8 cellular contexts compared by ENCODE assay signal in the genomic region with DNA sequence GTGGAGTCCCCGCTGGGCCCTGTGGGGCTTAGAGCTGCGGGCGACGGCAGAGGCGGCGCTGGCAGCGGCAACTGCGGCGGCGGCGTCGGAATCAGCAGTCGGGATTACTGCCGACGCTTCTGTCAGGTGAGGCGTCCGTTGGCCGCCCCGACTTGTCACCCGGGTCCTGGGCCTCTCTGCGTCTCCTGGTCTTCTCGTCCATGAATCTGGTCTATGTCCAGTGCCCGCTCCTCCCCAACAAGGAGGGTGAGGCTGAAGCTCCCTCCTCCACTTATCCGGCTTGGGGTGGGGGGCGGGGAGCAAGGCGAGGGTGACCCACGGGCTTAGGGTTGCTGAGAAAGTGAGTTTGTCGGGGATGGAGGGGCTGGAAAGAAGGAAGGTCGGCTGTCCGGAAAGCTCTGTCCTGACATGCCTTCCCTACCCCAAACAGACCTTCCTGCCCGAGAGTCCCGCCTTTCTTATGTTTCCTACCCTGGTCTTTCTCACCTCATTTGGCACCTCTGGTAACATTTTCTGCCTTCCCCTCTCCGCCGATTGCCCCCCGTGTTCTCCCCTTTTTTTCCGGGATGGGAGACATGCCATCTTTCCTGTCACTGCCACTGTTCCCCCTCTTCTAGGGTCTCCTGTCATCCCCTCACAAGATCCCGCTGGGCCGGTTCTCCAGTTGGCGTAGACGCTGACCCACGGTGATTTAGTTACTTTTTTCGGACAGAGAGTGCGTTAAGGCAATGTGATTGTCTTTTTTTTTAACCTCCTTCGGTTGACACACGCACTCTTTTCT. TPM values are rescaled to one million over a fixed set of nuclear protein-coding genes. Genes with fewer than 3 reads are reported as not detected.
DNase-seq lines count a peak whose midpoint lies in the region; ATAC-seq and TF ChIP-seq lines count a peak whose summit lies in the region.

No MANE protein-coding gene starts in this region.

- peaks cover 15% of the 10 kb centered on the region for H3K36me3 ChIP-seq in CD8-positive, alpha-beta memory T cell (ENCODE audit: insufficient read depth, low read length)
- peaks cover 0 to 22% of the 10 kb centered on the region in 2 donors for H3K36me3 ChIP-seq in gastrocnemius medialis

- in situ Hi-C loops in gastrocnemius medialis (cut with MboI; ENCODE audit: low sequenced_read_pairs in 4 of 4), result loop anchor here in 2 of 4 donors (10.0 to 25.0 kb wide), 2 partner anchors 85 to 1072 kb away; partner anchors contain the start of genes C3orf38 (in 1 of the 2) and VGLL3 (in 1 of the 2)

- no peak for TF ChIP-seq POLR2A in gastrocnemius medialis (IDR thresholded peaks at IDR 0.05)

- peak in 2 of 5 donors; percentile 1 to 11 for DNase-seq in CD8-positive, alpha-beta memory T cell
- DNase-seq in HS-27A (ENCODE audit: low read depth) (peak; percentile 22), right cardiac atrium (peak in 1 of 3 donors; percentile 47), gastrocnemius medialis (peak in 1 of 2 donors; percentile 15), NCI-H446 treated with DMSO at 0.1 percent for 48 hours (lab: John Stamatoyannopoulos, UW) (no peak)
- no peak for DNase-seq in activated naive CD8-positive, alpha-beta T cell treated with anti-CD3 and anti-CD28 coated beads for 36 hours

- peaks cover 69 to 78% (median 77%) of the 10 kb centered on the region in 3 donors for H3K4me1 Mint-ChIP-seq in CD8-positive, alpha-beta memory T cell
- peaks cover 50% of the 10 kb centered on the region for H3K4me1 Mint-ChIP-seq in activated naive CD8-positive, alpha-beta T cell treated with anti-CD3 and anti-CD28 coated beads for 36 hours

- intact Hi-C loops in right cardiac atrium (cut with DNase I), result loop anchor here in 1 of 4 donors (5.0 kb wide), 1 partner anchor 93 kb away; no protein-coding TSS in a partner anchor
- intact Hi-C loops in gastrocnemius medialis (cut with DNase I; ENCODE audit: low total_unique reads), result loop anchor here (1.0 to 5.0 kb wide), 3 partner anchors 53 to 832 kb away; partner anchors contain the start of gene CHMP2B

- POLR2A ChIA-PET in CD8-positive, alpha-beta memory T cell (lab: Charles Lee), result interaction anchor here (1.7 to 5.5 kb wide), 3 partner anchors 28 to 832 kb away, joined by 10 to 67 read pairs (median 21); partner anchors contain the start of genes C3orf38 and CHMP2B

- H3K4me3 Mint-ChIP-seq in CD8-positive, alpha-beta memory T cell, result peak overlapping the region; percentile 91 to 99 (median 96)
- peak overlapping the region; percentile 92 for H3K4me3 Mint-ChIP-seq in activated naive CD8-positive, alpha-beta T cell treated with anti-CD3 and anti-CD28 coated beads for 36 hours

- H3K4me3 ChIP-seq in CD8-positive, alpha-beta memory T cell (ENCODE audit: low read length), result peak overlapping the region; percentile 89
- H3K4me3 ChIP-seq in right cardiac atrium (ENCODE audit: low read length) (peak overlapping the region; percentile 85), gastrocnemius medialis (peak overlapping the region; percentile 80 to 99 (median 96))

- H3K4me1 ChIP-seq in CD8-positive, alpha-beta memory T cell (ENCODE audit: insufficient read depth, low read length), result peaks cover 47% of the 10 kb centered on the region
- H3K4me1 ChIP-seq in right cardiac atrium (ENCODE audit: control insufficient read depth, insufficient read depth, low read length), result no peaks in the 10 kb centered on the region
- peaks cover 48 to 50% of the 10 kb centered on the region in 2 donors for H3K4me1 ChIP-seq in gastrocnemius medialis

- under 1% methylated on average over 45 of the region's 45 CpGs for WGBS in right cardiac atrium

- H3K27ac ChIP-seq in CD8-positive, alpha-beta memory T cell (ENCODE audit: low read depth, low read length), result peak overlapping the region; percentile 81
- H3K27ac ChIP-seq in right cardiac atrium (ENCODE audit: low read length), result peak overlapping the region; percentile 93
- peak overlapping the region; percentile 94 to 99 (median 98) for H3K27ac ChIP-seq in gastrocnemius medialis

- H3K27me3 ChIP-seq in CD8-positive, alpha-beta memory T cell (ENCODE audit: insufficient read depth, low read length, poor library complexity, severe bottlenecking), result no peaks in the 10 kb centered on the region
- H3K27me3 ChIP-seq in right cardiac atrium (ENCODE audit: control insufficient read depth, insufficient read depth) (no peaks in the 10 kb centered on the region), gastrocnemius medialis (no peaks in the 10 kb centered on the region)

- H3K9me3 Mint-ChIP-seq in CD8-positive, alpha-beta memory T cell, result no peaks in the 10 kb centered on the region
- no peaks in the 10 kb centered on the region for H3K9me3 Mint-ChIP-seq in activated naive CD8-positive, alpha-beta T cell treated with anti-CD3 and anti-CD28 coated beads for 36 hours

- CTCF ChIA-PET in CD8-positive, alpha-beta memory T cell (lab: Charles Lee), result interaction anchor here (1.0 to 2.2 kb wide), 4 partner anchors 14 to 90 kb away, joined by 3 to 9 read pairs (median 7); partner anchors contain the start of gene C3orf38

- peak overlapping the region; percentile 94 to 98 (median 97) for H3K27ac Mint-ChIP-seq in CD8-positive, alpha-beta memory T cell
- peak overlapping the region; percentile 85 for H3K27ac Mint-ChIP-seq in activated naive CD8-positive, alpha-beta T cell treated with anti-CD3 and anti-CD28 coated beads for 36 hours

- no peaks in the 10 kb centered on the region for H3K9me3 ChIP-seq in CD8-positive, alpha-beta memory T cell (ENCODE audit: low read length)
- H3K9me3 ChIP-seq in right cardiac atrium (ENCODE audit: control insufficient read depth, low read length) (no peaks in the 10 kb centered on the region), gastrocnemius medialis (no peaks in the 10 kb centered on the region)

- peaks cover 5 to 43% (median 10%) of the 10 kb centered on the region in 3 donors for H3K36me3 Mint-ChIP-seq in CD8-positive, alpha-beta memory T cell
- H3K36me3 Mint-ChIP-seq in activated naive CD8-positive, alpha-beta T cell treated with anti-CD3 and anti-CD28 coated beads for 36 hours, result peaks cover 30% of the 10 kb centered on the region

- TF ChIP-seq CTCF in gastrocnemius medialis (IDR thresholded peaks at IDR 0.05 in 4 of 5, conservative IDR thresholded peaks at IDR 0.05 in 1 of 5), result no peak

- ATAC-seq in GM19395 (IDR thresholded peaks at IDR 0.05; ENCODE audit: unreplicated experiment) (peak; percentile 14), right cardiac atrium (peak; percentile 7 to 8), gastrocnemius medialis (peak; percentile 28 to 32), GM21526 (IDR thresholded peaks at IDR 0.05; ENCODE audit: low FRiP score, unreplicated experiment) (no peak)

- no peaks in the 10 kb centered on the region for H3K27me3 Mint-ChIP-seq in CD8-positive, alpha-beta memory T cell
- H3K27me3 Mint-ChIP-seq in activated naive CD8-positive, alpha-beta T cell treated with anti-CD3 and anti-CD28 coated beads for 36 hours, result no peaks in the 10 kb centered on the region

RNA-seq across cellular contexts. Expression of gene ZNF654, which starts 0.5 kb away (rescaled TPM):
- total RNA-seq in CD8-positive, alpha-beta memory T cell, result 10 to 100 TPM; 16.0 to 16.4 TPM
- polyA plus RNA-seq in CD8-positive, alpha-beta memory T cell, result 11.6 TPM
- 10 to 100 TPM; 16.2 to 17.2 TPM for total RNA-seq in activated naive CD8-positive, alpha-beta T cell treated with anti-CD3 and anti-CD28 coated beads for 36 hours
- 10 to 100 TPM; 10.4 to 13.8 (median 12.3) TPM for total RNA-seq in right cardiac atrium
- polyA plus RNA-seq in right cardiac atrium, result 3.5 TPM
- 10 to 100 TPM in 2 of 4 donors, 1 to 10 TPM in 2; 7.8 to 12.5 (median 9.8) TPM for total RNA-seq in gastrocnemius medialis

RNA-seq across cellular contexts. Expression of gene CGGBP1, which starts 0.8 kb away (rescaled TPM):
- 10 to 100 TPM; 94.5 to 95.9 TPM for total RNA-seq in CD8-positive, alpha-beta memory T cell
- 84.7 TPM for polyA plus RNA-seq in CD8-positive, alpha-beta memory T cell
- 10 to 100 TPM; 69.8 to 75.4 TPM for total RNA-seq in activated naive CD8-positive, alpha-beta T cell treated with anti-CD3 and anti-CD28 coated beads for 36 hours
- total RNA-seq in right cardiac atrium, result 10 to 100 TPM; 45.9 to 54.3 (median 50.0) TPM
- polyA plus RNA-seq in right cardiac atrium, result 30.4 TPM
- total RNA-seq in gastrocnemius medialis, result 10 to 100 TPM; 25.9 to 47.3 (median 41.7) TPM
